ENCODE assay signal across 21 cellular contexts in genomic region chr9:36423196-36423595, GRCh38. TPM values are rescaled to one million over a fixed set of nuclear protein-coding genes. Genes with fewer than 3 reads are reported as not detected.
DNase-seq lines count a peak whose midpoint lies in the region; ATAC-seq and TF ChIP-seq lines count a peak whose summit lies in the region.
"Had no signal": no experiment of that assay in that cellular context is flagged by ENCODE, and none has a peak within 500 bp of the region (broad histone marks: within the 10 kb centered on the region; RNA-seq: fewer than 3 reads in every experiment).

No MANE protein-coding gene starts in this region.

- H3K36me3 Mint-ChIP-seq in activated naive CD8-positive, alpha-beta T cell = peaks cover 4% of the 10 kb centered on the region
- peaks cover 12% of the 10 kb centered on the region for H3K36me3 Mint-ChIP-seq in activated naive CD8-positive, alpha-beta T cell treated with anti-CD3 and anti-CD28 coated beads for 36 hours

- H3K27ac ChIP-seq in caudate nucleus (ENCODE audit: low read depth, low read length) (peak overlapping the region; percentile 90), transverse colon (no peak overlapping the region)
- H3K27ac ChIP-seq: foreskin keratinocyte, upper lobe of left lung, VCaP had no signal

- no peak for TF ChIP-seq POLR2A in erythroblast (IDR thresholded peaks at IDR 0.05; ENCODE audit: low read length)
- TF ChIP-seq POLR2A in transverse colon (IDR thresholded peaks at IDR 0.05) = no peak

- no peak for DNase-seq in activated naive CD8-positive, alpha-beta T cell treated with anti-CD3 and anti-CD28 coated beads for 36 hours
- DNase-seq in caudate nucleus (lab: John Stamatoyannopoulos, UW) (peak in 3 of 61 donors; percentile 3 to 9 (median 5)), midbrain (lab: John Stamatoyannopoulos, UW) (peak; percentile 70), erythroblast (lab: John Stamatoyannopoulos, UW) (no peak), transverse colon (no peak), NCI-H345 (lab: John Stamatoyannopoulos, UW) (no peak)
- DNase-seq: activated CD4-positive, alpha-beta T cell treated with anti-CD3 and anti-CD28 coated beads, Interleukin-2, amount 50 U/mL, for 1 hour; aorta; central memory CD4-positive, alpha-beta T cell; foreskin keratinocyte; NCI-H1417 treated with DMSO at 0.1 percent for 48 hours; NCI-H2107; NCI-H524; stimulated activated CD4-positive, alpha-beta T cell treated with anti-CD3 and anti-CD28 coated beads, Interleukin-4, amount 100 ng/mL, for 24 hours; stimulated activated naive CD8-positive, alpha-beta T cell treated with anti-CD3 and anti-CD28 coated beads, Interleukin-15, Interleukin-2, amounts not matched to agents 100 U/mL and 50 U/mL, for 24 hours; T-helper 2 cell had no signal

- no peak for ATAC-seq in GM18517 (IDR thresholded peaks at IDR 0.05; ENCODE audit: unreplicated experiment)
- ATAC-seq: foreskin keratinocyte; stimulated activated naive CD8-positive, alpha-beta T cell treated with anti-CD3 and anti-CD28 coated beads, Interleukin-15, Interleukin-2, amounts not matched to agents 100 U/mL and 50 U/mL, for 24 hours had no signal

- no peak for TF ChIP-seq CTCF in transverse colon (IDR thresholded peaks at IDR 0.05)

- no peak overlapping the region for H3K4me3 Mint-ChIP-seq in activated naive CD8-positive, alpha-beta T cell
- H3K4me3 Mint-ChIP-seq in activated naive CD8-positive, alpha-beta T cell treated with anti-CD3 and anti-CD28 coated beads for 36 hours = no peak overlapping the region
- H3K4me3 Mint-ChIP-seq: IgD-negative memory B cell had no signal

- no peaks in the 10 kb centered on the region for H3K9me3 Mint-ChIP-seq in activated naive CD8-positive, alpha-beta T cell (ENCODE audit: low read depth)
- H3K9me3 Mint-ChIP-seq in activated naive CD8-positive, alpha-beta T cell treated with anti-CD3 and anti-CD28 coated beads for 36 hours = peaks cover 1% of the 10 kb centered on the region
- H3K9me3 Mint-ChIP-seq: IgD-negative memory B cell had no signal

- H3K4me3 ChIP-seq in transverse colon = no peak overlapping the region
- H3K4me3 ChIP-seq: upper lobe of left lung had no signal

- intact Hi-C loops in transverse colon (cut with DNase I; ENCODE audit: low total_unique reads) = no loop called here

- WGBS in transverse colon (ENCODE audit: low coverage in 1 of 2), 2 donors = 92 to 95% methylated on average over 2 of the region's 2 CpGs

- H3K4me1 Mint-ChIP-seq in activated naive CD8-positive, alpha-beta T cell (ENCODE audit: low read depth) = peaks cover 17% of the 10 kb centered on the region
- peaks cover 13% of the 10 kb centered on the region for H3K4me1 Mint-ChIP-seq in activated naive CD8-positive, alpha-beta T cell treated with anti-CD3 and anti-CD28 coated beads for 36 hours

- no peak for TF ChIP-seq EP300 in transverse colon (IDR thresholded peaks at IDR 0.05; ENCODE audit: low read depth)

- peaks cover 0 to 14% (median 11%) of the 10 kb centered on the region in 4 donors for H3K4me1 ChIP-seq in transverse colon
- H3K4me1 ChIP-seq: foreskin keratinocyte had no signal

- no peaks in the 10 kb centered on the region for H3K9me3 ChIP-seq in transverse colon
- H3K9me3 ChIP-seq: upper lobe of left lung had no signal

- no peaks in the 10 kb centered on the region for H3K27me3 Mint-ChIP-seq in activated naive CD8-positive, alpha-beta T cell
- H3K27me3 Mint-ChIP-seq in activated naive CD8-positive, alpha-beta T cell treated with anti-CD3 and anti-CD28 coated beads for 36 hours = no peaks in the 10 kb centered on the region
- H3K27me3 Mint-ChIP-seq: IgD-negative memory B cell had no signal

- H3K36me3 ChIP-seq in transverse colon = no peaks in the 10 kb centered on the region

- in situ Hi-C loops in transverse colon (cut with MboI; ENCODE audit: low pct_ligation_motif_present in 1 of 4, low pct_unique_long_range_greater_than_20kb in 1 of 4, low sequenced_read_pairs in 3 of 4) = loop anchor here in 1 of 4 donors (25.0 kb wide), 1 partner anchor 314 kb away; no protein-coding TSS in a partner anchor

- H3K27me3 ChIP-seq in transverse colon = no peaks in the 10 kb centered on the region
- H3K27me3 ChIP-seq: foreskin keratinocyte, upper lobe of left lung had no signal

- peak overlapping the region; percentile 46 for H3K27ac Mint-ChIP-seq in activated naive CD8-positive, alpha-beta T cell
- no peak overlapping the region for H3K27ac Mint-ChIP-seq in activated naive CD8-positive, alpha-beta T cell treated with anti-CD3 and anti-CD28 coated beads for 36 hours

RNA-seq across cellular contexts. Expression of gene RNF38, which starts 23.1 kb away (rescaled TPM):
- total RNA-seq in activated naive CD8-positive, alpha-beta T cell treated with anti-CD3 and anti-CD28 coated beads for 36 hours = 10 to 100 TPM; 37.0 to 40.2 TPM
- 10 to 100 TPM; 13.8 to 86.8 (median 25.1) TPM for total RNA-seq in transverse colon
